Comparison of ENCODE assay signal across 28 cellular contexts in the genomic region with DNA sequence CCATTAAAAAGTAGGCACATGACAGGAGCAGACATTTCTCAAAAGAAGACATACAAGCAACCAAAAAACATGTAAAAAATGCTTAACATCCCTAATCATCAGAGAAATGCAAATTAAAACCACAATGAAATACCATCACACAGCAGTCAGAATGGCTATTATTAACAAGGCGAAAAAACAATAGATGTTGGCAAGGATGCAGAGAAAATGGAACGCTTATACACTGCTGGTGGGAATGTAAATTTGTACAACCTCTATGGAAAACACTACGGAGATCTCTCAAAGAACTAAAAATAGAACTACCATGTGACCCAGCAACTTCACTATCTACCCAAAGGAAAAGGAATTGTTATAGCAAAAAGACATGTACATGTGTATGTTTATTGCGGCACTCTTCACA.
"Had no signal": no experiment of that assay in that cellular context is flagged by ENCODE, and none has a peak within 500 bp of the region (broad histone marks: within the 10 kb centered on the region; RNA-seq: fewer than 3 reads in every experiment).

No MANE protein-coding gene starts in this region.

- H3K9ac ChIP-seq: parathyroid adenoma had no signal

- H3K4me2 ChIP-seq: hepatocyte had no signal

- H3K4me1 ChIP-seq: foreskin keratinocyte, gastroesophageal sphincter, heart left ventricle, left lung, parathyroid adenoma, right lobe of liver, stomach, thyroid gland, vagina had no signal

- H3K27ac Mint-ChIP-seq: endodermal cell; mesothelial cell of epicardium; natural killer cell treated with Interleukin-12 subunit alpha and Interleukin-12 subunit beta and Interleukin-15 and Interleukin-18, amount 100 ng/mL, for 72 hours; progenitor cell of endocrine pancreas; stimulated activated effector memory CD8-positive, alpha-beta T cell treated with anti-CD3 and anti-CD28 coated beads, Interleukin-12 subunit alpha, Interleukin-12 subunit beta, amount 100 ng/mL, for 72 hours had no signal

- H3K4me3 Mint-ChIP-seq: endodermal cell; mesothelial cell of epicardium; naive B cell; natural killer cell treated with Interleukin-12 subunit alpha and Interleukin-12 subunit beta and Interleukin-15 and Interleukin-18, amount 100 ng/mL, for 72 hours; neural crest cell; stimulated activated effector memory CD8-positive, alpha-beta T cell treated with anti-CD3 and anti-CD28 coated beads, Interleukin-12 subunit alpha, Interleukin-12 subunit beta, amount 100 ng/mL, for 72 hours had no signal

- H3K4me1 Mint-ChIP-seq: endodermal cell; mesothelial cell of epicardium; naive B cell; neural crest cell; stimulated activated effector memory CD8-positive, alpha-beta T cell treated with anti-CD3 and anti-CD28 coated beads, Interleukin-12 subunit alpha, Interleukin-12 subunit beta, amount 100 ng/mL, for 72 hours had no signal

- DNase-seq: effector CD8-positive, alpha-beta T cell; endodermal cell; foreskin keratinocyte; heart left ventricle; left cardiac atrium; left lung; mesenchymal stem cell; mucosa of descending colon; naive B cell; right lobe of liver; stimulated activated CD4-positive, alpha-beta T cell treated with anti-CD3 and anti-CD28 coated beads, Interleukin-2, amount 100 ng/mL, for 24 hours; stimulated activated CD4-positive, alpha-beta T cell treated with anti-CD3 and anti-CD28 coated beads, Interleukin-4, amount 100 ng/mL, for 24 hours; stimulated activated naive CD4-positive, alpha-beta T cell treated with Interleukin-2 at 50 U/mL for 16 hours; stomach; thyroid gland; trophoblast cell had no signal

- H3K9me3 ChIP-seq: gastroesophageal sphincter, heart left ventricle, left lung, mucosa of descending colon, neutrophil, right lobe of liver, stomach, thyroid gland, vagina had no signal

- H3K27me3 Mint-ChIP-seq: naive B cell; natural killer cell treated with Interleukin-12 subunit alpha and Interleukin-12 subunit beta and Interleukin-15 and Interleukin-18, amount 100 ng/mL, for 72 hours; progenitor cell of endocrine pancreas had no signal

- ATAC-seq: esophagus mucosa; foreskin keratinocyte; gastroesophageal sphincter; heart left ventricle; left cardiac atrium; left lung; mucosa of descending colon; natural killer cell treated with Interleukin-12 subunit alpha and Interleukin-12 subunit beta and Interleukin-15 and Interleukin-18, amount 100 ng/mL, for 72 hours; right lobe of liver; stimulated activated effector memory CD8-positive, alpha-beta T cell treated with anti-CD3 and anti-CD28 coated beads, Interleukin-12 subunit alpha, Interleukin-12 subunit beta, amount 100 ng/mL, for 72 hours had no signal

- H3K79me2 ChIP-seq: hepatocyte, parathyroid adenoma had no signal

- H3K36me3 Mint-ChIP-seq: mesothelial cell of epicardium; naive B cell; natural killer cell treated with Interleukin-12 subunit alpha and Interleukin-12 subunit beta and Interleukin-15 and Interleukin-18, amount 100 ng/mL, for 72 hours; stimulated activated effector memory CD8-positive, alpha-beta T cell treated with anti-CD3 and anti-CD28 coated beads, Interleukin-12 subunit alpha, Interleukin-12 subunit beta, amount 100 ng/mL, for 72 hours had no signal

- H3K27me3 ChIP-seq: foreskin keratinocyte, gastroesophageal sphincter, heart left ventricle, hepatocyte, left lung, neutrophil, stomach, thyroid gland, vagina had no signal

- H3K27ac ChIP-seq: epithelial cell of prostate, foreskin keratinocyte, gastroesophageal sphincter, heart left ventricle, hepatocyte, left lung, neutrophil, parathyroid adenoma, right lobe of liver, stomach, thyroid gland, vagina had no signal

- H3K36me3 ChIP-seq: gastroesophageal sphincter, heart left ventricle, left lung, neutrophil, right lobe of liver, stomach, thyroid gland, vagina had no signal

- H3K4me3 ChIP-seq: gastroesophageal sphincter, heart left ventricle, hepatocyte, left lung, mucosa of descending colon, right lobe of liver, stomach, thyroid gland, vagina had no signal

- H2AFZ ChIP-seq: hepatocyte, parathyroid adenoma had no signal
